ENCODE assay signal across 16 cellular contexts in genomic region chr11:1484716-1485503, GRCh38. TPM values are rescaled to one million over a fixed set of nuclear protein-coding genes. Genes with fewer than 3 reads are reported as not detected.
DNase-seq lines count a peak whose midpoint lies in the region; ATAC-seq, FAIRE-seq and TF ChIP-seq lines count a peak whose summit lies in the region.
"Had no signal": no experiment of that assay in that cellular context is flagged by ENCODE, and none has a peak within 500 bp of the region (broad histone marks: within the 10 kb centered on the region; RNA-seq: fewer than 3 reads in every experiment).

No MANE protein-coding gene starts in this region.

- TF ChIP-seq POLR2A in lower leg skin (IDR thresholded peaks at IDR 0.05): no peak

- H3K79me2 ChIP-seq in keratinocyte (ENCODE audit: control insufficient read depth, insufficient read depth, low read length): peaks cover 54% of the 10 kb centered on the region

- WGBS in lower leg skin, 2 donors: 52 to 59% methylated on average over 20 of the region's 20 CpGs

- H3K4me1 Mint-ChIP-seq in stimulated activated effector memory CD8-positive, alpha-beta T cell treated with anti-CD3 and anti-CD28 coated beads, Interleukin-12 subunit alpha, Interleukin-12 subunit beta, amount 100 ng/mL, for 72 hours: peaks cover 49% of the 10 kb centered on the region

- no peaks in the 10 kb centered on the region for H3K9me3 Mint-ChIP-seq in stimulated activated effector memory CD8-positive, alpha-beta T cell treated with anti-CD3 and anti-CD28 coated beads, Interleukin-12 subunit alpha, Interleukin-12 subunit beta, amount 100 ng/mL, for 72 hours

- TF ChIP-seq CTCF in VCaP (conservative IDR thresholded peaks at IDR 0.05): no peak
- TF ChIP-seq CTCF in keratinocyte (optimal IDR thresholded peaks at IDR 0.05 in 1 of 3, IDR thresholded peaks at IDR 0.05 in 1 of 3, conservative IDR thresholded peaks at IDR 0.05 in 1 of 3; ENCODE audit: extremely low read depth in 1 of 3, insufficient read depth in 2 of 3, low read length in 3 of 3): no peak
- no peak for TF ChIP-seq CTCF in lower leg skin (IDR thresholded peaks at IDR 0.05)
- TF ChIP-seq CTCF in WERI-Rb-1 (IDR thresholded peaks at IDR 0.05; ENCODE audit: low read depth, low read length): no peak

- H3K9me3 ChIP-seq in keratinocyte (ENCODE audit: control insufficient read depth, low read depth, low read length) (no peaks in the 10 kb centered on the region), WERI-Rb-1 (ENCODE audit: severe bottlenecking) (no peaks in the 10 kb centered on the region)
- H3K9me3 ChIP-seq: Caco-2, HAP-1 had no signal

- H3K27me3 ChIP-seq in keratinocyte (ENCODE audit: control insufficient read depth, extremely low read depth, insufficient read depth, low read length) (no peaks in the 10 kb centered on the region), WERI-Rb-1 (ENCODE audit: insufficient read depth, low read depth, severe bottlenecking) (no peaks in the 10 kb centered on the region)

- H3K36me3 Mint-ChIP-seq in stimulated activated effector memory CD8-positive, alpha-beta T cell treated with anti-CD3 and anti-CD28 coated beads, Interleukin-12 subunit alpha, Interleukin-12 subunit beta, amount 100 ng/mL, for 72 hours: peaks cover 5% of the 10 kb centered on the region

- no peaks in the 10 kb centered on the region for H3K9me1 ChIP-seq in keratinocyte (ENCODE audit: control insufficient read depth, extremely low read depth, insufficient read depth, low read length)

- H3K4me3 Mint-ChIP-seq in stimulated activated effector memory CD8-positive, alpha-beta T cell treated with anti-CD3 and anti-CD28 coated beads, Interleukin-12 subunit alpha, Interleukin-12 subunit beta, amount 100 ng/mL, for 72 hours: no peak overlapping the region

- H3K4me1 ChIP-seq in keratinocyte (ENCODE audit: control insufficient read depth, extremely low read depth, insufficient read depth, low read length): peaks cover 3% of the 10 kb centered on the region
- H3K4me1 ChIP-seq: Caco-2, HAP-1 had no signal

- no peak overlapping the region for H2AFZ ChIP-seq in keratinocyte (ENCODE audit: control insufficient read depth, low read length)

- H3K4me2 ChIP-seq in keratinocyte (ENCODE audit: control insufficient read depth, extremely low read depth, insufficient read depth, low read depth, low read length): no peak overlapping the region

- peaks cover 27% of the 10 kb centered on the region for H4K20me1 ChIP-seq in keratinocyte (ENCODE audit: control insufficient read depth, extremely low read depth, insufficient read depth, low read length)

- H3K36me3 ChIP-seq in keratinocyte (ENCODE audit: control insufficient read depth in 2 of 2, extremely low read depth in 1 of 2, insufficient read depth in 2 of 2, low read length in 2 of 2): peaks cover 3 to 11% of the 10 kb centered on the region in 2 experiments
- H3K36me3 ChIP-seq in WERI-Rb-1: no peaks in the 10 kb centered on the region; the same call in 1 of the 2 replicates
- H3K36me3 ChIP-seq: HAP-1 had no signal

- H3K4me3 ChIP-seq in keratinocyte (ENCODE audit: control insufficient read depth in 2 of 3, extremely low read depth in 1 of 3, insufficient read depth in 2 of 3, low read depth in 1 of 3, low read length in 3 of 3) (no peak overlapping the region), lower leg skin (ENCODE audit: low read depth, poor library complexity, severe bottlenecking) (no peak overlapping the region), WERI-Rb-1 (ENCODE audit: low read depth, low read length) (no peak overlapping the region)
- H3K4me3 ChIP-seq: HAP-1 had no signal

- dilution Hi-C loops in keratinocyte (cut with MboI; ENCODE audit: extremely low pct_ligation_motif_present, low sequenced_read_pairs): no loop called here

- DNase-seq in ELF-1 (ENCODE audit: low read depth, low spot score): peak; percentile 39
- DNase-seq in keratinocyte (ENCODE audit: low read depth, low spot score): no peak
- no peak for DNase-seq in stimulated activated effector memory CD8-positive, alpha-beta T cell treated with anti-CD3 and anti-CD28 coated beads, Interleukin-12 subunit alpha, Interleukin-12 subunit beta, amount 100 ng/mL, for 72 hours (ENCODE audit: low spot score in 2 of 2)
- no peak for DNase-seq in lower leg skin (ENCODE audit: low spot score in 2 of 2)
- no peak for DNase-seq in WERI-Rb-1
- no peak for DNase-seq in GDM1 (lab: John Stamatoyannopoulos, UW)
- DNase-seq in cerebellar nuclear complex (lab: John Stamatoyannopoulos, UW): no peak
- DNase-seq: activated CD4-positive, alpha-beta T cell treated with anti-CD3 and anti-CD28 coated beads for 4 hours; Caco-2; central memory CD4-positive, alpha-beta T cell; NCI-H1436 treated with DMSO at 0.1 percent for 48 hours; stimulated activated CD4-positive, alpha-beta T cell treated with anti-CD3 and anti-CD28 coated beads, Interleukin-1b, Interleukin-23, amount 100 ng/mL, for 48 hours; stimulated activated naive CD8-positive, alpha-beta T cell treated with anti-CD3 and anti-CD28 coated beads, Interleukin-15, Interleukin-2, amounts not matched to agents 100 U/mL and 50 U/mL, for 24 hours; SW 1271 had no signal

- H3K27ac ChIP-seq in VCaP (peak overlapping the region; percentile 52), keratinocyte (ENCODE audit: control insufficient read depth, insufficient read depth, low read length) (no peak overlapping the region), WERI-Rb-1 (no peak overlapping the region)

- no peak overlapping the region for H3K9ac ChIP-seq in keratinocyte (ENCODE audit: control insufficient read depth, extremely low read depth, insufficient read depth, low read length)

- intact Hi-C loops in lower leg skin (cut with DNase I; ENCODE audit: low total_unique reads): no loop called here

- ATAC-seq in stimulated activated effector memory CD8-positive, alpha-beta T cell treated with anti-CD3 and anti-CD28 coated beads, Interleukin-12 subunit alpha, Interleukin-12 subunit beta, amount 100 ng/mL, for 72 hours: no peak
- ATAC-seq: stimulated activated naive CD8-positive, alpha-beta T cell treated with anti-CD3 and anti-CD28 coated beads, Interleukin-15, Interleukin-2, amounts not matched to agents 100 U/mL and 50 U/mL, for 24 hours had no signal

- peak; percentile 63 for FAIRE-seq in keratinocyte (lab: Jason Lieb, UNC)

- H3K27ac Mint-ChIP-seq in stimulated activated effector memory CD8-positive, alpha-beta T cell treated with anti-CD3 and anti-CD28 coated beads, Interleukin-12 subunit alpha, Interleukin-12 subunit beta, amount 100 ng/mL, for 72 hours: peak overlapping the region; percentile 77

RNA-seq across cellular contexts. Expression of gene MOB2, which starts 1.7 kb away (rescaled TPM):
- 33.7 to 61.9 TPM (median 37.7 TPM) in 3 replicates for polyA plus RNA-seq in keratinocyte
- polyA plus RNA-seq in keratinocyte (2011; ENCODE audit: low read depth): 14.2 TPM
- polyA plus RNA-seq in keratinocyte (2011; cell fraction: cytosol; rRNA removed): 30.9 and 44.1 TPM in 2 replicates
- polyA plus RNA-seq in keratinocyte (2011; cell fraction: nucleus; rRNA removed): 38.5 and 44.9 TPM in 2 replicates
- 33.6 and 52.3 TPM in 2 replicates for polyA plus RNA-seq in keratinocyte (2012; ENCODE audit: low replicate concordance)
- polyA minus RNA-seq in keratinocyte: 35.1 to 51.3 TPM (median 47.5 TPM) in 3 replicates
- 40.7 TPM for polyA minus RNA-seq in keratinocyte (2011; cell fraction: cytosol; rRNA and poly(A)+ RNA removed)
- polyA minus RNA-seq in keratinocyte (2011; cell fraction: nucleus; rRNA and poly(A)+ RNA removed): 16.0 and 17.3 TPM in 2 replicates
- 100 to 1,000 TPM in 1 of 4 donors, 10 to 100 TPM in 3; 84.8 to 126 (median 93.8) TPM for total RNA-seq in lower leg skin
